In the genomic region with DNA sequence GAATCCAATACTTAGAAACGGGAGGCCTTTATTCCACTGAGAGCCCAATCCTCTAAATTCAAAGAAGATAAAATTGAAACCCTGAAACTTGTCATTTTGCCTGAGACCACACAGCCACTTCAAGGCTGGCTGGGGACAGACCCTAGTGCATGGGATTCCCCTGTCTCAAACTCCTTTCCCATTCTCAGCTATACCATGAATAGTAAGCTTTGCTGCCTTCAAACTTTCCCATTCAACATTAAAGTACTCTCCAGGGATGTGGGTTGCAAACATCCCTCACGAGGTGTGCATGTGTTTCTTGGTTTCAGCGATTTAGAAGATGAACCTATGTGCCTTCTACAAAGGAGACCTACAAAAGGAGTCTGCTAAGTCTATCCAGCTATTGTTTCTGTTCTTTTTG, we compare ENCODE assay signal across 25 cellular contexts.
DNase-seq lines count a peak whose midpoint lies in the region; ATAC-seq and TF ChIP-seq lines count a peak whose summit lies in the region.
"Had no signal": no experiment of that assay in that cellular context is flagged by ENCODE, and none has a peak within 500 bp of the region (broad histone marks: within the 10 kb centered on the region; RNA-seq: fewer than 3 reads in every experiment).

No MANE protein-coding gene starts in this region.

- no peaks in the 10 kb centered on the region for H3K79me2 ChIP-seq in KMS-11 (ENCODE audit: insufficient read depth, low read depth)

- H3K9ac ChIP-seq in KMS-11 = no peak overlapping the region

- no peak for TF ChIP-seq CTCF in KMS-11 (conservative IDR thresholded peaks at IDR 0.05; ENCODE audit: low read depth, low read length)
- no peak for TF ChIP-seq CTCF in omental fat pad (IDR thresholded peaks at IDR 0.05)

- H3K4me3 ChIP-seq in KMS-11 (IDR thresholded peaks at IDR 0.05; ENCODE audit: insufficient read depth, low read depth, low read length) = no peak overlapping the region
- H3K4me3 ChIP-seq: heart right ventricle, SJCRH30 had no signal

- no peaks in the 10 kb centered on the region for H4K20me1 ChIP-seq in KMS-11 (ENCODE audit: insufficient read depth)

- H3K27me3 ChIP-seq in KMS-11 (ENCODE audit: insufficient read depth, low read depth) = no peaks in the 10 kb centered on the region
- H3K27me3 ChIP-seq: heart right ventricle, SJCRH30 had no signal

- H3K27ac ChIP-seq in KMS-11 = peak overlapping the region; percentile 35; the same call in 1 of the 2 replicates
- H3K27ac ChIP-seq: epithelial cell of prostate, heart right ventricle, SJCRH30 had no signal

- ATAC-seq in GM19043 (IDR thresholded peaks at IDR 0.05; ENCODE audit: low read depth, unreplicated experiment) = peak; percentile 69
- ATAC-seq in GM21825 (IDR thresholded peaks at IDR 0.05; ENCODE audit: unreplicated experiment) = peak; percentile 79
- ATAC-seq in HG02938 (IDR thresholded peaks at IDR 0.05; ENCODE audit: unreplicated experiment) = peak; percentile 56
- ATAC-seq in omental fat pad (ENCODE audit: low FRiP score) = no peak
- ATAC-seq: heart right ventricle, Panc1 had no signal

- H3K36me3 ChIP-seq in KMS-11 (ENCODE audit: insufficient read depth) = no peaks in the 10 kb centered on the region
- H3K36me3 ChIP-seq: heart right ventricle, SJCRH30 had no signal

- DNase-seq in SIG-M5 treated with dmso at 0.1 percent for 504 hours (lab: John Stamatoyannopoulos, UW; ENCODE audit: unreplicated experiment) (no peak), omental fat pad (ENCODE audit: low spot score) (no peak), HK-2 (ENCODE audit: unreplicated experiment) (no peak)
- no peak for DNase-seq in activated naive CD4-positive, alpha-beta T cell treated with anti-CD3 and anti-CD28 coated beads, Interleukin-2, amount 50 U/mL, for 16 hours
- DNase-seq: activated CD4-positive, alpha-beta T cell treated with anti-CD3 and anti-CD28 coated beads for 4 hours; CD4-positive, CD25-positive, alpha-beta regulatory T cell; cerebellar nuclear complex; heart right ventricle; HFFc6; mesenchymal stem cell; MM.1S; naive B cell; NCI-H1436; NCI-H524; occipital lobe; SJCRH30; small intestine; stimulated activated CD4-positive, alpha-beta T cell treated with anti-CD3 and anti-CD28 coated beads, Interleukin-4, amount 100 ng/mL, for 1 hour; stimulated activated naive CD4-positive, alpha-beta T cell treated with Interleukin-2 at 50 U/mL for 16 hours had no signal

- peaks cover 27% of the 10 kb centered on the region for H3K4me1 ChIP-seq in KMS-11 (ENCODE audit: low read depth, poor library complexity, severe bottlenecking)
- H3K4me1 ChIP-seq: heart right ventricle, SJCRH30 had no signal

- H3K4me2 ChIP-seq in KMS-11 = no peak overlapping the region; the same call in 1 of the 2 replicates

- no peak overlapping the region for H2AFZ ChIP-seq in KMS-11 (ENCODE audit: low read depth)
